In genomic region chr5:158812381-158812780, GRCh38 we compare ENCODE assay signal across 8 cellular contexts.
DNase-seq lines count a peak whose midpoint lies in the region; ATAC-seq and TF ChIP-seq lines count a peak whose summit lies in the region.

No MANE protein-coding gene starts in this region.

- WGBS in prostate gland = 61% methylated on average over 6 of the region's 6 CpGs

- H3K36me3 ChIP-seq in prostate gland = no peaks in the 10 kb centered on the region

- no peak for TF ChIP-seq POLR2A in prostate gland (IDR thresholded peaks at IDR 0.05)

- intact Hi-C loops in activated CD4-positive, alpha-beta T cell treated with anti-CD3 and anti-CD28 coated beads, Interleukin-2, amount 10 ng/mL, durations not matched to agents 24 days and 14 days (cut with micrococcal nuclease) = loop anchor here (1.0 to 2.0 kb wide), 2 partner anchors 8 to 62 kb away; no protein-coding TSS in a partner anchor
- intact Hi-C loops in prostate gland (cut with DNase I) = no loop called here

- H3K4me3 Mint-ChIP-seq in activated CD4-positive, alpha-beta T cell treated with anti-CD3 and anti-CD28 coated beads, Interleukin-2, amount 10 ng/mL, durations not matched to agents 24 days and 14 days = peak overlapping the region; percentile 36
- H3K4me3 Mint-ChIP-seq in immature natural killer cell = peak overlapping the region; percentile 16 to 54 (median 22)

- no peaks in the 10 kb centered on the region for H3K4me1 ChIP-seq in prostate gland (replicated peaks)

- no peaks in the 10 kb centered on the region for H3K27me3 ChIP-seq in prostate gland (replicated peaks; ENCODE audit: insufficient read depth)

- H3K9me3 ChIP-seq in prostate gland = no peaks in the 10 kb centered on the region

- peak; percentile 59 for ATAC-seq in GM19025 (IDR thresholded peaks at IDR 0.05; ENCODE audit: low read depth, unreplicated experiment)
- ATAC-seq in HG03064 (IDR thresholded peaks at IDR 0.05; ENCODE audit: low read depth, unreplicated experiment) = peak; percentile 71

- H3K4me1 Mint-ChIP-seq in activated CD4-positive, alpha-beta T cell treated with anti-CD3 and anti-CD28 coated beads, Interleukin-2, amount 10 ng/mL, durations not matched to agents 24 days and 14 days = peaks cover 26% of the 10 kb centered on the region
- peaks cover 10 to 19% of the 10 kb centered on the region in 2 donors for H3K4me1 Mint-ChIP-seq in immature natural killer cell

- peak; percentile 82 for DNase-seq in activated CD4-positive, alpha-beta T cell treated with anti-CD3 and anti-CD28 coated beads, Interleukin-2, amount 10 ng/mL, durations not matched to agents 24 days and 14 days
- DNase-seq in immature natural killer cell (peak in 1 of 3 donors; percentile 10), G401 (ENCODE audit: low spot score) (no peak), prostate gland (ENCODE audit: low spot score) (no peak), LoVo (ENCODE audit: low spot score) (no peak), pons (ENCODE audit: low spot score) (no peak)

- H3K36me3 Mint-ChIP-seq in activated CD4-positive, alpha-beta T cell treated with anti-CD3 and anti-CD28 coated beads, Interleukin-2, amount 10 ng/mL, durations not matched to agents 24 days and 14 days (ENCODE audit: low read depth) = peaks cover 1% of the 10 kb centered on the region
- no peaks in the 10 kb centered on the region for H3K36me3 Mint-ChIP-seq in immature natural killer cell

- H3K4me3 ChIP-seq in prostate gland = no peak overlapping the region

- H3K27ac Mint-ChIP-seq in activated CD4-positive, alpha-beta T cell treated with anti-CD3 and anti-CD28 coated beads, Interleukin-2, amount 10 ng/mL, durations not matched to agents 24 days and 14 days = peak overlapping the region; percentile 29
- H3K27ac Mint-ChIP-seq in immature natural killer cell = no peak overlapping the region

- H3K27me3 Mint-ChIP-seq in activated CD4-positive, alpha-beta T cell treated with anti-CD3 and anti-CD28 coated beads, Interleukin-2, amount 10 ng/mL, durations not matched to agents 24 days and 14 days = peaks cover 5% of the 10 kb centered on the region
- peaks cover 0 to 2% (median 0%) of the 10 kb centered on the region in 3 donors for H3K27me3 Mint-ChIP-seq in immature natural killer cell (ENCODE audit: low read depth in 3 of 3)

- H3K27ac ChIP-seq in prostate gland = no peak overlapping the region

- no peak for TF ChIP-seq CTCF in prostate gland (IDR thresholded peaks at IDR 0.05)

- H3K9me3 Mint-ChIP-seq in activated CD4-positive, alpha-beta T cell treated with anti-CD3 and anti-CD28 coated beads, Interleukin-2, amount 10 ng/mL, durations not matched to agents 24 days and 14 days = peaks cover 13% of the 10 kb centered on the region
- peaks cover 0 to 2% (median 0%) of the 10 kb centered on the region in 6 donors for H3K9me3 Mint-ChIP-seq in immature natural killer cell

- in situ Hi-C loops in G401 (cut with HindIII; ENCODE audit: low sequenced_read_pairs) = no loop called here
